ENCODE assay signal across 22 cellular contexts in the genomic region with DNA sequence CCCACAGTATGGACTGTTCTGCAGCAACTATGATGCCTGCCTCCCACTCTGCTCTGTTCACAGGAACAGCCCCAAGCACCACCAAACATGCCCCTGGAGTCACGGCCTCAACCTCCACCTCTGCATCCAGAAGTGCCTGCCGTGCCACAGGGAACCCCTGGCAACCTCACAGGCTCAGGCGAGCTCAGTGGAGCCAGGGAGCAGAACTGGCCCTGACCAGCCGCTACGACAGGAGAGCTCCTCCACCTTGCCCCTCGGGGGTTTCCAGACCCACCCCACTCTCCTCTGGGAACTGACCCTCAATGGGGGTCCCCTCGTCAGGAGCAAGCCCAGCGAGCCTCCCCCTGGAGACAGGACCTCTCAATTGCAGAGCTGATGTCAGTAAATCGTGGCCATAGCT. TPM values are rescaled to one million over a fixed set of nuclear protein-coding genes. Genes with fewer than 3 reads are reported as not detected.
A peak's percentile ranks its signal among the peaks of the same experiment; 100 is the strongest.
DNase-seq lines count a peak whose midpoint lies in the region; ATAC-seq and TF ChIP-seq lines count a peak whose summit lies in the region.
"Had no signal": no experiment of that assay in that cellular context is flagged by ENCODE, and none has a peak within 500 bp of the region (broad histone marks: within the 10 kb centered on the region; RNA-seq: fewer than 3 reads in every experiment).

No MANE protein-coding gene starts in this region.

- peak; percentile 54 for DNase-seq in activated CD8-positive, alpha-beta memory T cell treated with anti-CD3 and anti-CD28 coated beads for 24 hours
- DNase-seq in activated CD8-positive, alpha-beta memory T cell treated with anti-CD3 and anti-CD28 coated beads, Interleukin-2, amount 50 U/mL, for 4 hours = no peak
- no peak for DNase-seq in activated T-helper 2 cell treated with anti-CD3 and anti-CD28 coated beads, Interferon-gamma antibody, Interleukin-2, Interleukin-4, amounts not matched to agents 10 μg/mL and 5 μg/mL and 100 μg/mL, durations not matched to agents 14 hours and 24 hours and 36 hours (ENCODE audit: low spot score)
- DNase-seq in nephron progenitor cell = no peak
- DNase-seq in stimulated activated naive CD8-positive, alpha-beta T cell treated with anti-CD3 and anti-CD28 coated beads, Interleukin-15, Interleukin-2, amounts not matched to agents 100 U/mL and 50 U/mL, for 24 hours = no peak
- no peak for DNase-seq in SHP77 treated with DMSO at 0.1 percent for 48 hours (lab: John Stamatoyannopoulos, UW)
- no peak for DNase-seq in NCI-H2081 (lab: John Stamatoyannopoulos, UW)
- DNase-seq: GOT3, HCEC 1CT, KBM-7, MM.1S, NCI-H1048, NCI-H1436 treated with DMSO at 0.1 percent for 48 hours, NCI-H1930, NCI-H2227 treated with DMSO at 0.1 percent for 48 hours, NCI-H510A, PC-9, RPMI8226 had no signal

- ATAC-seq in stimulated activated naive CD8-positive, alpha-beta T cell treated with anti-CD3 and anti-CD28 coated beads, Interleukin-15, Interleukin-2, amounts not matched to agents 100 U/mL and 50 U/mL, for 24 hours = peak; percentile 14
- no peak for ATAC-seq in GM18519 (IDR thresholded peaks at IDR 0.05; ENCODE audit: low FRiP score, unreplicated experiment)
- ATAC-seq: HepG2 had no signal

- H3K4me1 Mint-ChIP-seq in activated T-helper 2 cell treated with anti-CD3 and anti-CD28 coated beads, Interferon-gamma antibody, Interleukin-2, Interleukin-4, amounts not matched to agents 10 μg/mL and 5 μg/mL and 100 μg/mL, durations not matched to agents 14 hours and 24 hours and 36 hours (ENCODE audit: low read depth) = peaks cover 7% of the 10 kb centered on the region
- H3K4me1 Mint-ChIP-seq in nephron progenitor cell = peaks cover 1% of the 10 kb centered on the region

- no peaks in the 10 kb centered on the region for H3K27me3 Mint-ChIP-seq in activated T-helper 2 cell treated with anti-CD3 and anti-CD28 coated beads, Interferon-gamma antibody, Interleukin-2, Interleukin-4, amounts not matched to agents 10 μg/mL and 5 μg/mL and 100 μg/mL, durations not matched to agents 14 hours and 24 hours and 36 hours (ENCODE audit: low read depth)
- no peaks in the 10 kb centered on the region for H3K27me3 Mint-ChIP-seq in nephron progenitor cell (ENCODE audit: low read depth, poor library complexity)

- no peak for TF ChIP-seq CTCF in nephron progenitor cell (IDR thresholded peaks at IDR 0.05)

- H3K4me3 Mint-ChIP-seq in activated T-helper 2 cell treated with anti-CD3 and anti-CD28 coated beads, Interferon-gamma antibody, Interleukin-2, Interleukin-4, amounts not matched to agents 10 μg/mL and 5 μg/mL and 100 μg/mL, durations not matched to agents 14 hours and 24 hours and 36 hours (ENCODE audit: low read depth) = no peak overlapping the region
- H3K4me3 Mint-ChIP-seq in nephron progenitor cell = no peak overlapping the region

- H3K9me3 Mint-ChIP-seq in activated T-helper 2 cell treated with anti-CD3 and anti-CD28 coated beads, Interferon-gamma antibody, Interleukin-2, Interleukin-4, amounts not matched to agents 10 μg/mL and 5 μg/mL and 100 μg/mL, durations not matched to agents 14 hours and 24 hours and 36 hours = no peaks in the 10 kb centered on the region
- H3K9me3 Mint-ChIP-seq in nephron progenitor cell = no peaks in the 10 kb centered on the region

- intact Hi-C loops in activated T-helper 2 cell treated with anti-CD3 and anti-CD28 coated beads, Interferon-gamma antibody, Interleukin-2, Interleukin-4, amounts not matched to agents 10 μg/mL and 5 μg/mL and 100 μg/mL, durations not matched to agents 14 hours and 24 hours and 36 hours (cut with micrococcal nuclease) = no loop called here

- H3K36me3 Mint-ChIP-seq in activated T-helper 2 cell treated with anti-CD3 and anti-CD28 coated beads, Interferon-gamma antibody, Interleukin-2, Interleukin-4, amounts not matched to agents 10 μg/mL and 5 μg/mL and 100 μg/mL, durations not matched to agents 14 hours and 24 hours and 36 hours (ENCODE audit: low read depth) = peaks cover 46% of the 10 kb centered on the region
- peaks cover 19% of the 10 kb centered on the region for H3K36me3 Mint-ChIP-seq in nephron progenitor cell (ENCODE audit: low read depth)

- H3K27ac Mint-ChIP-seq in activated T-helper 2 cell treated with anti-CD3 and anti-CD28 coated beads, Interferon-gamma antibody, Interleukin-2, Interleukin-4, amounts not matched to agents 10 μg/mL and 5 μg/mL and 100 μg/mL, durations not matched to agents 14 hours and 24 hours and 36 hours = peak overlapping the region; percentile 38
- H3K27ac Mint-ChIP-seq in nephron progenitor cell = peak overlapping the region; percentile 39

RNA-seq across cellular contexts. Expression of gene MRAP, which starts 13.0 kb away (rescaled TPM):
- not detected in 2 replicates for total RNA-seq in activated T-helper 2 cell treated with anti-CD3 and anti-CD28 coated beads, Interferon-gamma antibody, Interleukin-2, Interleukin-4, amounts not matched to agents 10 μg/mL and 5 μg/mL and 100 μg/mL, durations not matched to agents 14 hours and 24 hours and 36 hours
- total RNA-seq: Daoy, HT-29, PC-9 had no signal

RNA-seq across cellular contexts. Expression of gene MIS18A, which starts 32.8 kb away (rescaled TPM):
- 25.0 and 26.3 TPM in 2 replicates for total RNA-seq in activated T-helper 2 cell treated with anti-CD3 and anti-CD28 coated beads, Interferon-gamma antibody, Interleukin-2, Interleukin-4, amounts not matched to agents 10 μg/mL and 5 μg/mL and 100 μg/mL, durations not matched to agents 14 hours and 24 hours and 36 hours
